ENCODE assay signal across 10 cellular contexts in the genomic region with DNA sequence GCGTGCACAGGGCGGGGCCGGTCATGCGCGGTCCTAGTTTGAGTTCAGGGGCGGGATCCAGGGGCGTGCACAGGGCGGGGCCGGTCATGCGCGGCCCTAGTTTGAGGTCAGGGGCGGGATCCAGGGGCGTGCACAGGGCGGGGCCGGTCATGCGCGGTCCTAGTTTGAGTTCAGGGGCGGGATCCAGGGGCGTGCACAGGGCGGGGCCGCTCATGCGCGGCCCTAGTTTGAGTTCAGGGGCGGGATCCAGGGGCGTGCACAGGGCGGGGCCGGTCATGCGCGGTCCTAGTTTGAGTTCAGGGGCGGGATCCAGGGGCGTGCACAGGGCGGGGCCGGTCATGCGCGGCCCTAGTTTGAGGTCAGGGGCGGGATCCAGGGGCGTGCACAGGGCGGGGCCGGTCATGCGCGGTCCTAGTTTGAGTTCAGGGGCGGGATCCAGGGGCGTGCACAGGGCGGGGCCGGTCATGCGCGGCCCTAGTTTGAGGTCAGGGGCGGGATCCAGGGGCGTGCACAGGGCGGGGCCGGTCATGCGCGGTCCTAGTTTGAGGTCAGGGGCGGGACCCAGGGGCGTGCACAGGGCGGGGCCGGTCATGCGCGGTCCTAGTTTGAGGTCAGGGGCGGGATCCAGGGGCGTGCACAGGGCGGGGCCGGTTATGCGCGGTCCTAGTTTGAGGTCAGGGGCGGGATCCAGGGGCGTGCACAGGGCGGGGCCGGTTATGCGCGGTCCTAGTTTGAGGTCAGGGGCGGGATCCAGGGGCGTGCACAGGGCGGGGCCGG. TPM values are rescaled to one million over a fixed set of nuclear protein-coding genes. Genes with fewer than 3 reads are reported as not detected.
DNase-seq lines count a peak whose midpoint lies in the region; ATAC-seq and TF ChIP-seq lines count a peak whose summit lies in the region.
"Not testable (repeated sequence)": the region's sequence is repeated elsewhere in the genome, so short reads cannot be mapped to it uniquely, and the experiment has no call there.
"Had no signal": no experiment of that assay in that cellular context is flagged by ENCODE, and none has a peak within 500 bp of the region (broad histone marks: within the 10 kb centered on the region; RNA-seq: fewer than 3 reads in every experiment).

No MANE protein-coding gene starts in this region.

- not testable (repeated sequence) for H3K27me3 Mint-ChIP-seq in T-helper 17 cell

- peak overlapping the region; percentile 85 for H3K27ac Mint-ChIP-seq in T-helper 17 cell

- H3K27me3 ChIP-seq in BE2C (peaks cover 17% of the 10 kb centered on the region), spleen (replicated peaks in 1 of 7) (peaks cover 0 to 21% (median 5%) of the 10 kb centered on the region in 7 donors)
- peaks cover 10% of the 10 kb centered on the region for H3K27me3 ChIP-seq in effector memory CD4-positive, alpha-beta T cell (replicated peaks; ENCODE audit: control insufficient read depth, insufficient read depth, low read length, poor library complexity, severe bottlenecking)

- not testable (repeated sequence) for TF ChIP-seq CTCF in BE2C (IDR thresholded peaks at IDR 0.05; ENCODE audit: low read depth, low read length); spleen (IDR thresholded peaks at IDR 0.05 in 8 of 11, conservative IDR thresholded peaks at IDR 0.05 in 3 of 11)

- not testable (repeated sequence) for H3K36me3 Mint-ChIP-seq in T-helper 17 cell (ENCODE audit: low read depth)

- TF ChIP-seq POLR2A in spleen (IDR thresholded peaks at IDR 0.05), result not testable (repeated sequence)

- not testable (repeated sequence) for ATAC-seq in T-helper 17 cell

- not testable (repeated sequence) for H3K9me3 ChIP-seq in BE2C; T-helper 17 cell (ENCODE audit: control insufficient read depth, low read length, poor library complexity, severe bottlenecking); effector memory CD4-positive, alpha-beta T cell (ENCODE audit: control insufficient read depth, low read length); mesodermal cell (ENCODE audit: control insufficient read depth, low read length)
- peaks cover 0 to 23% (median 4%) of the 10 kb centered on the region in 8 donors for H3K9me3 ChIP-seq in spleen

- peaks cover 12% of the 10 kb centered on the region for H3K4me1 Mint-ChIP-seq in T-helper 17 cell

- peak; percentile 50 for DNase-seq in BE2C
- DNase-seq in T-helper 17 cell, result peak; percentile 49 to 65 (median 56)
- peak; percentile 19 to 35 for DNase-seq in activated CD8-positive, alpha-beta memory T cell treated with anti-CD3 and anti-CD28 coated beads for 4 hours (ENCODE audit: low read depth in 2 of 2)
- peak; percentile 74 for DNase-seq in activated naive CD4-positive, alpha-beta T cell treated with anti-CD3 and anti-CD28 coated beads, Interleukin-2, amount 50 U/mL, for 16 hours
- peak; percentile 65 to 78 (median 67) for DNase-seq in effector memory CD4-positive, alpha-beta T cell
- peak; percentile 66 for DNase-seq in spleen
- DNase-seq in stimulated activated CD8-positive, alpha-beta memory T cell treated with anti-CD3 and anti-CD28 coated beads, Interleukin-4, amount 100 ng/mL, for 4 hours (ENCODE audit: low read depth in 2 of 2, low spot score in 1 of 2), result peak; percentile 22 to 35

- not testable (repeated sequence) for H3K36me3 ChIP-seq in BE2C; effector memory CD4-positive, alpha-beta T cell (ENCODE audit: control insufficient read depth, insufficient read depth, low read length); mesodermal cell (ENCODE audit: control insufficient read depth, insufficient read depth, low read length); spleen

- peak overlapping the region; percentile 70 for H3K4me3 Mint-ChIP-seq in T-helper 17 cell

- H3K4me3 ChIP-seq in BE2C (ENCODE audit: low read depth, low read length); effector memory CD4-positive, alpha-beta T cell (ENCODE audit: insufficient read depth, low read depth, low read length, poor library complexity, severe bottlenecking): not testable (repeated sequence)
- H3K4me3 ChIP-seq in mesodermal cell (ENCODE audit: extremely low read depth, insufficient read depth, low read length, poor library complexity, severe bottlenecking), result peak overlapping the region; percentile 35
- peak overlapping the region in 7 of 8 donors; percentile 30 to 74 (median 45) for H3K4me3 ChIP-seq in spleen

- peak overlapping the region; percentile 54 for H3K27ac ChIP-seq in effector memory CD4-positive, alpha-beta T cell (ENCODE audit: insufficient read depth, low read length, poor library complexity, severe bottlenecking)
- not testable (repeated sequence) for H3K27ac ChIP-seq in mesodermal cell (ENCODE audit: low read depth, low read length, severe bottlenecking)
- peak overlapping the region in 4 of 8 donors; percentile 69 to 80 (median 74) for H3K27ac ChIP-seq in spleen

- WGBS in mesodermal cell (ENCODE audit: insufficient coverage in 2 of 2), 2 experiments, result no CpG with 5 or more reads among the region's 75 CpGs
- 0 to 7% (median 0%) methylated on average over 1 to 54 of the region's 75 CpGs; no CpG with 5 or more reads in 2 of the 5 donors for WGBS in spleen, 5 donors

- not testable (repeated sequence) for H3K4me1 ChIP-seq in BE2C; mesodermal cell (ENCODE audit: control insufficient read depth, insufficient read depth, low read length, poor library complexity, severe bottlenecking)
- H3K4me1 ChIP-seq in effector memory CD4-positive, alpha-beta T cell (ENCODE audit: control insufficient read depth, insufficient read depth, low read length, poor library complexity, severe bottlenecking), result peaks cover 14% of the 10 kb centered on the region
- peaks cover 0 to 22% (median 7%) of the 10 kb centered on the region in 6 donors for H3K4me1 ChIP-seq in spleen

- intact Hi-C loops in spleen (cut with DNase I; ENCODE audit: low total_unique reads), result not testable (repeated sequence)

RNA-seq across cellular contexts. Expression of gene TMEM255B, which starts 33.5 kb away (rescaled TPM):
- polyA plus RNA-seq in BE2C (2012; ENCODE audit: insufficient read depth, insufficient read length, low read depth), result 0.14 TPM
- total RNA-seq in T-helper 17 cell (1 to 10 TPM in 1 of 2 donors, under 1 TPM in 1; 0.86 to 1.4 TPM), spleen (10 to 100 TPM in 6 of 7 donors, 1 to 10 TPM in 1; 5.7 to 26.9 (median 22.2) TPM)
- polyA plus RNA-seq in mesodermal cell (2013, experiment 1 of 2), result 9.1 TPM
- polyA plus RNA-seq in mesodermal cell (2013, experiment 2 of 2), result 7.0 TPM
- polyA plus RNA-seq in spleen, result 10 to 100 TPM in 2 of 3 donors, 1 to 10 TPM in 1; 6.0 to 13.0 (median 10.3) TPM

RNA-seq across cellular contexts. Expression of gene GRK1, which starts 58.5 kb away (rescaled TPM):
- polyA plus RNA-seq in BE2C (2012; ENCODE audit: insufficient read depth, insufficient read length, low read depth), result not detected
- total RNA-seq in T-helper 17 cell (under 1 TPM in 1 of 2 donors, not detected in 1; 0.07 TPM), spleen (not detected)
- not detected for polyA plus RNA-seq in mesodermal cell (2013, experiment 1 of 2)
- polyA plus RNA-seq in mesodermal cell (2013, experiment 2 of 2), result not detected
- not detected for polyA plus RNA-seq in spleen
- total RNA-seq: A172, right lobe of liver had no signal
